9 cellular contexts compared by ENCODE assay signal in the genomic region with DNA sequence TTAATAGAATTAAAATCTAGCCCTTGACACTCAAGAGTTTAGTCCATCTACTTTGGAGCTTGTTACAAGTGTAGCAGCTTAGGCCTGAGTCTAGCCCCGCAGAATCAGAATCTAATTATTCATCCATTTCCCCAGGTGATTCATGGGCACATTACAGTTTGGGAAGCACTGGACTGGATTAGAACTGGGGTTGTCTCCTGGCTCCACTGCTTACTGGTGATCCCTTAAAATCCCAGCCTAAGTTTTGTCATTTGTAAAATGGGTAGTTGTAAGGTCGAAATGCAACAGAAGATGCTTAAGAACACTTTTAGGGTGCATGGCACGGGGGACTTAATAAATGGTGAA. TPM values are rescaled to one million over a fixed set of nuclear protein-coding genes. Genes with fewer than 3 reads are reported as not detected.
DNase-seq lines count a peak whose midpoint lies in the region; ATAC-seq, FAIRE-seq and TF ChIP-seq lines count a peak whose summit lies in the region.
"Had no signal": no experiment of that assay in that cellular context is flagged by ENCODE, and none has a peak within 500 bp of the region (broad histone marks: within the 10 kb centered on the region; RNA-seq: fewer than 3 reads in every experiment).

No MANE protein-coding gene starts in this region.

- peak overlapping the region; percentile 77 for H3K27ac ChIP-seq in PC-3 (ENCODE audit: low read length)
- H3K27ac ChIP-seq in neural progenitor cell, result no peak overlapping the region

- peaks cover 56% of the 10 kb centered on the region for H3K4me1 Mint-ChIP-seq in endothelial cell (ENCODE audit: unreplicated experiment)
- H3K4me1 Mint-ChIP-seq in neural progenitor cell, result peaks cover 24% of the 10 kb centered on the region

- H3K9me3 Mint-ChIP-seq in endothelial cell (ENCODE audit: unreplicated experiment) (no peaks in the 10 kb centered on the region), neural progenitor cell (no peaks in the 10 kb centered on the region)

- DNase-seq in COLO668 (lab: John Stamatoyannopoulos, UW; ENCODE audit: unreplicated experiment) (peak; percentile 8), PC-3 (no peak), endothelial cell (ENCODE audit: low spot score) (no peak), neural progenitor cell (ENCODE audit: low spot score) (no peak), D721Med (ENCODE audit: insufficient read length, low spot score) (no peak), DMS114 treated with DMSO at 0.1 percent for 48 hours (lab: John Stamatoyannopoulos, UW; ENCODE audit: unreplicated experiment) (no peak)
- DNase-seq in activated CD8-positive, alpha-beta memory T cell treated with anti-CD3 and anti-CD28 coated beads, Interleukin-2, amount 50 U/mL, for 4 hours, result no peak
- DNase-seq: SIG-M5 had no signal

- no peak for FAIRE-seq in D721Med (lab: Jason Lieb, UNC)

- CTCF ChIA-PET in PC-3 (lab: Charles Lee), result interaction anchor here (1.0 kb wide), 1 partner anchor 45 kb away, joined by 3 read pairs; no protein-coding TSS in a partner anchor

- H3F3A ChIP-seq in PC-3 (ENCODE audit: low read length, unreplicated experiment) (no peaks in the 10 kb centered on the region), neural progenitor cell (ENCODE audit: low read depth) (peaks cover 22% of the 10 kb centered on the region)

- H4K20me1 ChIP-seq in PC-3 (ENCODE audit: low read length) (peaks cover 53% of the 10 kb centered on the region), neural progenitor cell (ENCODE audit: low read depth) (peaks cover 21% of the 10 kb centered on the region)

- peak overlapping the region; percentile 92 for H3K4me3 ChIP-seq in PC-3 (ENCODE audit: low read length)
- H3K4me3 ChIP-seq in neural progenitor cell, result peak overlapping the region; percentile 84

- H2AFZ ChIP-seq in PC-3 (ENCODE audit: low read length) (no peak overlapping the region), neural progenitor cell (replicated peaks) (no peak overlapping the region)

- BruUV-seq in PC-3 (replicated peaks; lab: Mats Ljungman, UMichigan), result TSS peak; percentile 43

- H3K9me3 ChIP-seq in PC-3 (ENCODE audit: low read length), result no peaks in the 10 kb centered on the region
- no peaks in the 10 kb centered on the region for H3K9me3 ChIP-seq in neural progenitor cell (ENCODE audit: low read depth)

- H3K9ac ChIP-seq in PC-3 (ENCODE audit: low read length) (peak overlapping the region; percentile 81), neural progenitor cell (no peak overlapping the region)

- H3K27me3 ChIP-seq in PC-3 (ENCODE audit: low read length), result no peaks in the 10 kb centered on the region
- no peaks in the 10 kb centered on the region for H3K27me3 ChIP-seq in neural progenitor cell

- H3K36me3 ChIP-seq in PC-3 (ENCODE audit: low read depth, low read length), result peaks cover 7% of the 10 kb centered on the region; the same call in 1 of the 2 replicates
- H3K36me3 ChIP-seq in neural progenitor cell, result no peaks in the 10 kb centered on the region

- intact Hi-C loops in PC-3 (cut with micrococcal nuclease), result loop anchor here (10.0 kb wide), 1 partner anchor 202 kb away; no protein-coding TSS in a partner anchor

- peaks cover 33% of the 10 kb centered on the region for H3K36me3 Mint-ChIP-seq in endothelial cell (ENCODE audit: low read depth, unreplicated experiment)
- no peaks in the 10 kb centered on the region for H3K36me3 Mint-ChIP-seq in neural progenitor cell

- no peaks in the 10 kb centered on the region for H3K9me2 ChIP-seq in PC-3 (replicated peaks; ENCODE audit: low read length)

- H3K4me3 Mint-ChIP-seq in endothelial cell (ENCODE audit: unreplicated experiment) (peak overlapping the region; percentile 98), neural progenitor cell (peak overlapping the region; percentile 89)

- TF ChIP-seq CTCF in PC-3 (conservative IDR thresholded peaks at IDR 0.05; ENCODE audit: low read depth, low read length) (no peak), endothelial cell (IDR thresholded peaks at IDR 0.05; ENCODE audit: unreplicated experiment) (no peak), neural progenitor cell (IDR thresholded peaks at IDR 0.05) (no peak), D721Med (IDR thresholded peaks at IDR 0.05; ENCODE audit: insufficient read depth, missing control alignments) (no peak)

- peaks cover 16% of the 10 kb centered on the region for H3K27me3 Mint-ChIP-seq in endothelial cell (ENCODE audit: unreplicated experiment)
- peaks cover 17% of the 10 kb centered on the region for H3K27me3 Mint-ChIP-seq in neural progenitor cell (ENCODE audit: insufficient read depth, low read depth)

- ATAC-seq in PC-3 (peak; percentile 23), HG03108 (IDR thresholded peaks at IDR 0.05; ENCODE audit: unreplicated experiment) (no peak)

- H3K4me2 ChIP-seq in PC-3 (ENCODE audit: low read length), result peak overlapping the region; percentile 98
- H3K4me2 ChIP-seq in neural progenitor cell, result peak overlapping the region; percentile 88

- H3K27ac Mint-ChIP-seq in endothelial cell (ENCODE audit: unreplicated experiment) (no peak overlapping the region), neural progenitor cell (no peak overlapping the region)

- peaks cover 56% of the 10 kb centered on the region for H3K79me2 ChIP-seq in PC-3 (ENCODE audit: low read length)
- peaks cover 58% of the 10 kb centered on the region for H3K79me2 ChIP-seq in neural progenitor cell (ENCODE audit: low read depth)

- POLR2A ChIA-PET in PC-3 (lab: Charles Lee; ENCODE audit: unreplicated experiment), result interaction anchor here (0.7 to 1.2 kb wide), 2 partner anchors 45 to 650 kb away, joined by 4 to 6 read pairs; no protein-coding TSS in a partner anchor

- H3K4me1 ChIP-seq in PC-3 (ENCODE audit: insufficient read depth, low read length), result peaks cover 20% of the 10 kb centered on the region
- H3K4me1 ChIP-seq in neural progenitor cell, result no peaks in the 10 kb centered on the region

RNA-seq across cellular contexts. Expression of gene STX3, which starts 1.3 kb away (rescaled TPM):
- 34.3 and 49.8 TPM in 2 replicates for total RNA-seq in PC-3 (2014; rRNA removed)
- total RNA-seq in endothelial cell (ENCODE audit: unreplicated experiment), result 140 TPM
- 34.8 and 52.4 TPM in 2 replicates for total RNA-seq in neural progenitor cell (ENCODE audit: low replicate concordance)

RNA-seq across cellular contexts. Expression of gene OR10V1, which starts 42.8 kb away (rescaled TPM):
- not detected in 2 replicates for total RNA-seq in PC-3 (2014; rRNA removed)
- not detected for total RNA-seq in endothelial cell (ENCODE audit: unreplicated experiment)
- not detected in 2 replicates for total RNA-seq in neural progenitor cell (ENCODE audit: low replicate concordance)

RNA-seq across cellular contexts. Expression of gene MRPL16, which starts 54.1 kb away (rescaled TPM):
- total RNA-seq in PC-3 (2014; rRNA removed), result 111 and 123 TPM in 2 replicates
- 47.2 TPM for total RNA-seq in endothelial cell (ENCODE audit: unreplicated experiment)
- total RNA-seq in neural progenitor cell (ENCODE audit: low replicate concordance), result 42.3 and 49.8 TPM in 2 replicates
